ENCODE assay signal across 16 cellular contexts in genomic region chr6:68296126-68296525, GRCh38.
DNase-seq lines count a peak whose midpoint lies in the region; ATAC-seq and TF ChIP-seq lines count a peak whose summit lies in the region.
"Had no signal": no experiment of that assay in that cellular context is flagged by ENCODE, and none has a peak within 500 bp of the region (broad histone marks: within the 10 kb centered on the region; RNA-seq: fewer than 3 reads in every experiment).

No MANE protein-coding gene starts in this region.

- H3K9ac ChIP-seq in adipocyte (ENCODE audit: low read length) (no peak overlapping the region), fibroblast of lung (ENCODE audit: insufficient read depth, low read length) (no peak overlapping the region)
- H3K9ac ChIP-seq: BLaER1 treated with 17β-estradiol and CSF1 and Interleukin-3, amounts not matched to agents 10 nM and 100 nM had no signal

- peak; percentile 1 for DNase-seq in adipocyte (ENCODE audit: low read depth)
- peak; percentile 81 for DNase-seq in astrocyte of the hippocampus (ENCODE audit: low read depth, low spot score)
- peak; percentile 43 to 67 for DNase-seq in fibroblast of lung (ENCODE audit: low read depth in 2 of 2)
- peak; percentile 9 for DNase-seq in iris pigment epithelial cell (ENCODE audit: low read depth)
- no peak for DNase-seq in epidermal melanocyte (ENCODE audit: insufficient read length, low spot score)
- DNase-seq in omental fat pad (ENCODE audit: low spot score): no peak
- DNase-seq in dermis blood vessel endothelial cell: no peak
- DNase-seq: Calu3; CD8-positive, alpha-beta T cell; DMS79 treated with DMSO at 0.1 percent for 48 hours; HCEC 1CT had no signal

- H2AFZ ChIP-seq in fibroblast of lung (ENCODE audit: low read length): no peak overlapping the region
- H2AFZ ChIP-seq: GM23338 had no signal

- no peak overlapping the region for H3K27ac ChIP-seq in fibroblast of lung (ENCODE audit: insufficient read depth, low read length)
- H3K27ac ChIP-seq: BLaER1 treated with 17β-estradiol and CSF1 and Interleukin-3, amounts not matched to agents 10 nM and 100 nM; HL-60 had no signal

- H3K4me1 ChIP-seq in adipocyte (ENCODE audit: control insufficient read depth, insufficient read depth, low read length) (no peaks in the 10 kb centered on the region), fibroblast of lung (ENCODE audit: control insufficient read depth, extremely low read depth, insufficient read depth, low read length) (no peaks in the 10 kb centered on the region)
- H3K4me1 ChIP-seq: BLaER1 treated with 17β-estradiol and CSF1 and Interleukin-3, amounts not matched to agents 10 nM and 100 nM had no signal

- no peaks in the 10 kb centered on the region for H4K20me1 ChIP-seq in fibroblast of lung (ENCODE audit: control insufficient read depth, extremely low read depth, insufficient read depth, low read length)
- H4K20me1 ChIP-seq: BLaER1 treated with 17β-estradiol and CSF1 and Interleukin-3, amounts not matched to agents 10 nM and 100 nM had no signal

- ATAC-seq in GM19452 (IDR thresholded peaks at IDR 0.05; ENCODE audit: unreplicated experiment) (no peak), omental fat pad (ENCODE audit: low FRiP score) (no peak)
- ATAC-seq: CD8-positive, alpha-beta T cell; GM12878; GM23338 had no signal

- H3K4me3 ChIP-seq in adipocyte (ENCODE audit: low read length) (no peak overlapping the region), fibroblast of lung (replicated peaks in 1 of 4; ENCODE audit: control extremely low read depth in 1 of 4, insufficient read depth in 1 of 4, low read depth in 3 of 4, low read length in 4 of 4) (no peak overlapping the region)
- H3K4me3 ChIP-seq: BLaER1 treated with 17β-estradiol and CSF1 and Interleukin-3, amounts not matched to agents 10 nM and 100 nM; GM12878; GM23338 had no signal

- no peaks in the 10 kb centered on the region for H3K79me2 ChIP-seq in fibroblast of lung (ENCODE audit: control insufficient read depth, insufficient read depth, low read length)

- H3K4me2 ChIP-seq in fibroblast of lung (ENCODE audit: extremely low read depth, insufficient read depth, low read length): no peak overlapping the region
- H3K4me2 ChIP-seq: BLaER1 treated with 17β-estradiol and CSF1 and Interleukin-3, amounts not matched to agents 10 nM and 100 nM; GM23338 had no signal

- TF ChIP-seq CTCF in fibroblast of lung (conservative IDR thresholded peaks at IDR 0.05 in 1 of 2, IDR thresholded peaks at IDR 0.05 in 1 of 2; ENCODE audit: low read depth in 1 of 2, low read length in 2 of 2) (no peak), omental fat pad (IDR thresholded peaks at IDR 0.05) (no peak)

- H3K27me3 ChIP-seq in adipocyte (replicated peaks; ENCODE audit: control insufficient read depth, insufficient read depth, low read length): no peaks in the 10 kb centered on the region
- H3K27me3 ChIP-seq in fibroblast of lung (ENCODE audit: control insufficient read depth, insufficient read depth, low read length): no peaks in the 10 kb centered on the region
- H3K27me3 ChIP-seq: BLaER1 treated with 17β-estradiol and CSF1 and Interleukin-3, amounts not matched to agents 10 nM and 100 nM had no signal

- peaks cover 8% of the 10 kb centered on the region for H3K9me3 ChIP-seq in adipocyte (ENCODE audit: control insufficient read depth, low read length)
- H3K9me3 ChIP-seq in fibroblast of lung (ENCODE audit: control insufficient read depth, insufficient read depth, low read depth, low read length): no peaks in the 10 kb centered on the region
- H3K9me3 ChIP-seq: BLaER1 treated with 17β-estradiol and CSF1 and Interleukin-3, amounts not matched to agents 10 nM and 100 nM had no signal

- H3K36me3 ChIP-seq in adipocyte (ENCODE audit: control insufficient read depth, insufficient read depth, low read length, severe bottlenecking): no peaks in the 10 kb centered on the region
- no peaks in the 10 kb centered on the region for H3K36me3 ChIP-seq in fibroblast of lung (ENCODE audit: control insufficient read depth, insufficient read depth, low read length)
- H3K36me3 ChIP-seq: BLaER1 treated with 17β-estradiol and CSF1 and Interleukin-3, amounts not matched to agents 10 nM and 100 nM had no signal

Comparison
In these comparisons a context has a peak if more than half of its experiments do, and no peak if none do; other contexts are left out.
1. DNase-seq: peak in adipocyte (single experiment), astrocyte of the hippocampus (single experiment), fibroblast of lung (2 of 2) and iris pigment epithelial cell (single experiment); none in epidermal melanocyte (single experiment), omental fat pad (single experiment) and dermis blood vessel endothelial cell (single experiment).